Comparison of ENCODE assay signal across 13 cellular contexts in genomic region chr10:32995751-32996150, GRCh38. TPM values are rescaled to one million over a fixed set of nuclear protein-coding genes. Genes with fewer than 3 reads are reported as not detected.
DNase-seq lines count a peak whose midpoint lies in the region; ATAC-seq, FAIRE-seq and TF ChIP-seq lines count a peak whose summit lies in the region.
"Had no signal": no experiment of that assay in that cellular context is flagged by ENCODE, and none has a peak within 500 bp of the region (broad histone marks: within the 10 kb centered on the region; RNA-seq: fewer than 3 reads in every experiment).

No MANE protein-coding gene starts in this region.

- H2BK20ac ChIP-seq in H1 (ENCODE audit: low read length) = no peak overlapping the region

- 0 out of 2 replicates have a peak overlapping the region, but pooled peaks have one; percentile 12 for H3K27ac ChIP-seq in H1 (ENCODE audit: low read depth, low read length)

- POLR2A ChIA-PET in H1 (lab: Charles Lee; ENCODE audit: partially characterized antibody) = interaction anchor here (1.6 kb wide), 1 partner anchor 15 kb away, joined by 6 read pairs; no protein-coding TSS in a partner anchor

- H3K4ac ChIP-seq in H1 (replicated peaks; ENCODE audit: insufficient read length, low read depth, low read length) = no peak overlapping the region

- TF ChIP-seq POLR2A in H1 (IDR thresholded peaks at IDR 0.05; ENCODE audit: control extremely low read depth in 1 of 2, low read depth in 2 of 2, low read length in 2 of 2) = no peak

- TF ChIP-seq CTCF in H1 (IDR thresholded peaks at IDR 0.05; ENCODE audit: control extremely low read depth in 1 of 3, insufficient read depth in 1 of 3, low read depth in 1 of 3, low read length in 3 of 3) = no peak

- H3K4me2 ChIP-seq in H1 (ENCODE audit: insufficient read depth in 1 of 2, low read depth in 2 of 2, low read length in 2 of 2) = peak overlapping the region in 1 of 2 experiments; percentile 1; a peak in 1 of 4 replicates

- no peaks in the 10 kb centered on the region for H3K4me1 ChIP-seq in H1 (replicated peaks in 1 of 4; ENCODE audit: control insufficient read depth in 3 of 4, insufficient read depth in 4 of 4, low read length in 3 of 4)

- no peak for TF ChIP-seq EP300 in H1 (IDR thresholded peaks at IDR 0.05; ENCODE audit: borderline replicate concordance in 1 of 2, low read depth in 2 of 2, low read length in 2 of 2)

- H3K56ac ChIP-seq in H1 (replicated peaks; ENCODE audit: insufficient read length, low read depth, low read length) = no peak overlapping the region

- H2BK12ac ChIP-seq in H1 (ENCODE audit: low read depth, low read length) = no peak overlapping the region; the same call in 1 of the 2 replicates

- H3K9ac ChIP-seq in H1 (replicated peaks in 1 of 4; ENCODE audit: extremely low read depth in 1 of 4, low read depth in 3 of 4, low read length in 3 of 4) = no peak overlapping the region

- no peaks in the 10 kb centered on the region for H3K27me3 ChIP-seq in H1 (replicated peaks in 1 of 4; ENCODE audit: control insufficient read depth in 3 of 4, extremely low read depth in 1 of 4, insufficient read depth in 3 of 4, low read length in 3 of 4)

- H4K5ac ChIP-seq in H1 (ENCODE audit: insufficient read length, low read depth, low read length) = no peak overlapping the region

- DNase-seq in GM18507 (ENCODE audit: extremely low spot score, insufficient read length, low read depth) (no peak), H1 (ENCODE audit: low read depth in 1 of 2, low spot score in 2 of 2) (no peak), H4 (ENCODE audit: low spot score) (no peak), NCI-H2196 (lab: John Stamatoyannopoulos, UW; ENCODE audit: unreplicated experiment) (no peak), GM03348 (ENCODE audit: low spot score) (no peak)
- DNase-seq: activated CD4-positive, CD25-positive, alpha-beta regulatory T cell; activated naive CD8-positive, alpha-beta T cell treated with anti-CD3 and anti-CD28 coated beads, Interleukin-2, amount 10 ng/mL, durations not matched to agents 7 days and 5 days; CD4-positive, alpha-beta T cell; kidney glomerular epithelial cell; retina had no signal

- no peaks in the 10 kb centered on the region for H3K23me2 ChIP-seq in H1 (ENCODE audit: low read depth, low read length)

- 71% methylated on average over 3 of the region's 3 CpGs; no CpG with 5 or more reads in 1 of the 2 experiments for WGBS in H1 (ENCODE audit: extremely low coverage in 1 of 2, insufficient coverage in 1 of 2, insufficient read length in 1 of 2, insufficient replicate concordance in 2 of 2, low coverage in 1 of 2, low lambda C conversion rate in 2 of 2, missing lambda C conversion rate in 1 of 2), 2 experiments

- no peaks in the 10 kb centered on the region for H3K79me1 ChIP-seq in H1 (ENCODE audit: low read depth, low read length)

- ATAC-seq in GM21447 (IDR thresholded peaks at IDR 0.05; ENCODE audit: unreplicated experiment) (peak; percentile 84), HG03342 (IDR thresholded peaks at IDR 0.05; ENCODE audit: unreplicated experiment) (peak; percentile 66), GM19452 (IDR thresholded peaks at IDR 0.05; ENCODE audit: unreplicated experiment) (no peak)

- CTCF ChIA-PET in H1 (lab: Charles Lee; ENCODE audit: partially characterized antibody) = interaction anchor here (1.1 to 1.2 kb wide), 2 partner anchors 13 to 17 kb away, joined by 3 read pairs; no protein-coding TSS in a partner anchor

- H2BK120ac ChIP-seq in H1 (replicated peaks; ENCODE audit: low read depth, low read length) = no peak overlapping the region

- H2AK5ac ChIP-seq in H1 (ENCODE audit: low read depth, low read length) = no peak overlapping the region

- no peaks in the 10 kb centered on the region for H4K20me1 ChIP-seq in H1 (replicated peaks in 1 of 2; ENCODE audit: control insufficient read depth in 1 of 2, insufficient read depth in 2 of 2, low read length in 2 of 2)

- no peak overlapping the region for H3K18ac ChIP-seq in H1 (ENCODE audit: extremely low read depth, low read length)

- H4K8ac ChIP-seq in H1 (ENCODE audit: extremely low read depth, insufficient read depth, low read length) = no peak overlapping the region

- H3K36me3 ChIP-seq in H1 (ENCODE audit: control insufficient read depth in 2 of 4, insufficient read depth in 4 of 4, low read length in 3 of 4) = no peaks in the 10 kb centered on the region

- no peak overlapping the region for H2BK5ac ChIP-seq in H1 (ENCODE audit: low read depth, low read length)

- H2AFZ ChIP-seq in H1 (ENCODE audit: low read length) = peak overlapping the region; percentile 99

- H4K91ac ChIP-seq in H1 (replicated peaks; ENCODE audit: insufficient read length, low read length) = no peak overlapping the region

- H3K9me3 ChIP-seq in H1 (ENCODE audit: insufficient read depth in 2 of 2, low read depth in 1 of 2, low read length in 1 of 2) = no peaks in the 10 kb centered on the region

- no peak overlapping the region for H3K23ac ChIP-seq in H1 (ENCODE audit: insufficient read length)

- no peak overlapping the region; the same call in 1 of the 2 replicates for H2BK15ac ChIP-seq in H1 (ENCODE audit: low read length)

- H3K79me2 ChIP-seq in H1 (ENCODE audit: control insufficient read depth in 1 of 2, insufficient read depth in 2 of 2, low read length in 2 of 2) = no peaks in the 10 kb centered on the region

- TF ChIP-seq RAD21 in H1 (IDR thresholded peaks at IDR 0.05 in 1 of 2, conservative IDR thresholded peaks at IDR 0.05 in 1 of 2; ENCODE audit: low read depth in 2 of 2, low read length in 2 of 2) = no peak

- FAIRE-seq in GM18507 (lab: Jason Lieb, UNC) (peak; percentile 76), H1 (lab: Jason Lieb, UNC) (no peak)

- H3K14ac ChIP-seq in H1 (ENCODE audit: insufficient read length) = no peak overlapping the region

- no peak overlapping the region for H3K4me3 ChIP-seq in H1 (ENCODE audit: extremely low read depth in 1 of 4, insufficient read depth in 2 of 4, low read depth in 3 of 4, low read length in 4 of 4)

TF ChIP-seq in H1, 55 proteins besides CTCF, POLR2A, EP300 and RAD21:
- TF ChIP-seq EGR1 (IDR thresholded peaks at IDR 0.05; ENCODE audit: borderline replicate concordance, low read depth, low read length) (no peak), BRCA1 (IDR thresholded peaks at IDR 0.05; ENCODE audit: low read depth, low read length) (no peak), JUND (IDR thresholded peaks at IDR 0.05; ENCODE audit: low read length) (no peak), RFX5 (IDR thresholded peaks at IDR 0.05; ENCODE audit: borderline replicate concordance, low read depth, low read length) (no peak), CBX8 (IDR thresholded peaks at IDR 0.05; ENCODE audit: borderline replicate concordance, low read depth, low read length) (no peak), SIN3A (conservative IDR thresholded peaks at IDR 0.05 in 1 of 2, IDR thresholded peaks at IDR 0.05 in 1 of 2; ENCODE audit: low read depth in 1 of 2, low read length in 2 of 2) (no peak), KDM4A (IDR thresholded peaks at IDR 0.05; ENCODE audit: low read depth, low read length, severe bottlenecking) (no peak), GABPA (IDR thresholded peaks at IDR 0.05; ENCODE audit: borderline replicate concordance, insufficient read depth, low read length) (no peak), KDM5A (IDR thresholded peaks at IDR 0.05; ENCODE audit: low read length) (no peak), FOSL1 (IDR thresholded peaks at IDR 0.05; ENCODE audit: insufficient read depth, low read depth, low read length) (no peak), TBP (IDR thresholded peaks at IDR 0.05; ENCODE audit: low read depth, low read length) (no peak), ATF2 (IDR thresholded peaks at IDR 0.05; ENCODE audit: low read length) (no peak), POLR2AphosphoS5 (IDR thresholded peaks at IDR 0.05; ENCODE audit: low read depth, low read length) (no peak), KDM1A (IDR thresholded peaks at IDR 0.05; ENCODE audit: borderline replicate concordance, low read length) (no peak), SUZ12 (IDR thresholded peaks at IDR 0.05; ENCODE audit: low read length) (no peak), MAFK (IDR thresholded peaks at IDR 0.05; ENCODE audit: low read depth, low read length) (no peak)
TF ChIP-seq in H1: peak in this region for 0.

RNA-seq across cellular contexts. Expression of gene ITGB1, which starts 37.7 kb away (rescaled TPM):
- total RNA-seq in H1 (2021; fragmentation: NEBNext Ultra II Directional; extraction: Animal tissue kit (Norgen Biotek cat#: 25700)) = 282 and 321 TPM in 2 replicates
- polyA plus RNA-seq in H1 (2011; rRNA removed) = 57.1 and 82.7 TPM in 2 replicates
- polyA plus RNA-seq in H1 (2011; cell fraction: cytosol; rRNA removed) = 151 TPM
- polyA plus RNA-seq in H1 (2011; cell fraction: nucleus; rRNA removed) = 32.8 TPM
- polyA plus RNA-seq in H1 (2012, experiment 1 of 2) = 119 to 215 TPM (median 141 TPM) in 4 replicates
- 15.1 TPM for polyA plus RNA-seq in H1 (2012, experiment 2 of 2)
- polyA plus RNA-seq in H1 (2013, experiment 1 of 2) = 579 TPM
- polyA plus RNA-seq in H1 (2013, experiment 2 of 2) = 609 TPM
- 93.1 and 146 TPM in 2 replicates for polyA minus RNA-seq in H1 (2011; rRNA and poly(A)+ RNA removed)
- polyA minus RNA-seq in H1 (2011; cell fraction: cytosol; rRNA and poly(A)+ RNA removed) = 99.0 TPM
- 131 TPM for polyA minus RNA-seq in H1 (2011; cell fraction: nucleus; rRNA and poly(A)+ RNA removed)
- total RNA-seq in H4 (2014; rRNA removed; shearing (Covaris generic)) = 650 and 683 TPM in 2 replicates
